8 cellular contexts compared by ENCODE assay signal in the genomic region with DNA sequence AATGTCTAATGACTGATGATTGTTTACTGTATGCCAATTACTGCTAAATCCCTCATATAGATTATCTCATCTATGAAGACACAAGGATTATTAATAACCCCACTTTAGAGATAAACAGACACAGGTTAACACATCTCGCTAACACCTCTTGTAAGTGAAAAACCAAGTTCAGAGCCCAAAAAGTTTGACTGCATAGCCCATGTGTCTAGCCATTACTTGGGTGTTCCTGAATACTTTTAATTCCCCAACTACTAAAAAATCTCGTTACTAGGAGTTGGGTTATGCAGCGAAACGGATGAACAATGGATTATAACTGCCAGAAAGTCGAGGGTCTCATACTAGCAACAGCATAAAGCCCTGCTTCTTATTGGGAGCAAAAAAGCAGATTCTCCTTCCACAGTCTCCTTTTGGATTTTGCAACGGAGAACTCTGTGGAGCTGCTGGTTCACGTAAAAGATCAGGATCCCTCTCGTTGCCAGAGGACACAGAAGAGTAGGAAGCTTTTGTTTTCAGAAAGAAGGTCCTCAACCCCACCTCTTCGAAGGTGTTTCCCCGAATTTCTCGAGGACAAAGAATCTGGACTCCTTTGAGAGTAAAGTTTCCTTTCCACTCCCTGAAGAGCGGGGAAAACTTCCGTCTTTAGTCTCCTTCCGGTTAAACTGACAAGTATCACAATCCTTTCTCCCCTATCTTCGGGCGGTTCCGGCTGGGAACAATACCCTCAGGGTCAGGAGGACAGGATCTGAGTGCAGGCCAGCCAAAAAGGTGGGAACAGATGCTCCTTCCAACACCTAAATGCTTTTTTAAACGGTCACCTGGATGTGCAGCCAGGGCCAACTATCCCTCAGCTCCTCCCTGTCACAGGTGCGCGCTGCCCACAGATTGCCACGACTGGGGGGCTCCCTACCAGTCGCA. TPM values are rescaled to one million over a fixed set of nuclear protein-coding genes. Genes with fewer than 3 reads are reported as not detected.
DNase-seq lines count a peak whose midpoint lies in the region; ATAC-seq and TF ChIP-seq lines count a peak whose summit lies in the region.

No MANE protein-coding gene starts in this region.

- intact Hi-C loops in PC-9 (cut with micrococcal nuclease; ENCODE audit: unreplicated experiment), result no loop called here

- TSS peak; percentile 63 for BruUV-seq in PC-9 (replicated peaks; lab: Mats Ljungman, UMichigan)

- peaks cover 69% of the 10 kb centered on the region for H3K79me2 ChIP-seq in PC-9 (ENCODE audit: low read depth)

- H3K9me3 ChIP-seq in PC-9 (ENCODE audit: insufficient read depth, low read depth), result no peaks in the 10 kb centered on the region; the same call in 1 of the 2 replicates

- H3K4me3 ChIP-seq in PC-9 (peak overlapping the region; percentile 96), kidney epithelial cell (ENCODE audit: low read depth, low read length) (peak overlapping the region; percentile 84)

- peak overlapping the region; percentile 89 for H3K4me2 ChIP-seq in PC-9

- H3F3A ChIP-seq in PC-9 (ENCODE audit: insufficient read depth, low read depth), result peaks cover 12% of the 10 kb centered on the region; the same call in 1 of the 2 replicates

- DNase-seq in DMS79 (lab: John Stamatoyannopoulos, UW), result peak; percentile 34
- DNase-seq in GM19238 (ENCODE audit: insufficient read length, low spot score), result peak; percentile 10
- peak in 1 of 2 experiments; percentile 19 for DNase-seq in PC-9
- DNase-seq in cerebellar cortex (ENCODE audit: low spot score), result peak; percentile 58
- DNase-seq in kidney epithelial cell (ENCODE audit: low read depth), result no peak
- DNase-seq in stimulated activated naive CD8-positive, alpha-beta T cell treated with anti-CD3 and anti-CD28 coated beads, Interleukin-15, Interleukin-2, amounts not matched to agents 100 U/mL and 50 U/mL, for 24 hours, result no peak
- no peak for DNase-seq in dedifferentiated amniotic fluid mesenchymal stem cell (ENCODE audit: extremely low spot score)

- H3K36me3 ChIP-seq in PC-9 (ENCODE audit: low read depth), result peaks cover 36% of the 10 kb centered on the region
- H3K36me3 ChIP-seq in kidney epithelial cell (ENCODE audit: control insufficient read depth, insufficient read depth, low read length), result no peaks in the 10 kb centered on the region

- no peaks in the 10 kb centered on the region for H3K9me2 ChIP-seq in PC-9 (ENCODE audit: insufficient read depth)

- TF ChIP-seq CTCF in PC-9 (conservative IDR thresholded peaks at IDR 0.05), result no peak
- no peak for TF ChIP-seq CTCF in kidney epithelial cell (IDR thresholded peaks at IDR 0.05; ENCODE audit: insufficient read depth, low read length, poor library complexity, severe bottlenecking)

- peaks cover 21% of the 10 kb centered on the region for H3K4me1 ChIP-seq in PC-9 (replicated peaks; ENCODE audit: insufficient read depth)

- H3K27me3 ChIP-seq in PC-9 (ENCODE audit: insufficient read depth, low read depth) (no peaks in the 10 kb centered on the region), kidney epithelial cell (ENCODE audit: control insufficient read depth, insufficient read depth, low read length) (no peaks in the 10 kb centered on the region)

- H4K20me1 ChIP-seq in PC-9 (ENCODE audit: insufficient read depth), result no peaks in the 10 kb centered on the region

- peak overlapping the region; percentile 84 for H2AFZ ChIP-seq in PC-9

- peak overlapping the region; percentile 82 for H3K27ac ChIP-seq in PC-9

- peak; percentile 12 for ATAC-seq in HG03196 (IDR thresholded peaks at IDR 0.05; ENCODE audit: unreplicated experiment)
- ATAC-seq in stimulated activated naive CD8-positive, alpha-beta T cell treated with anti-CD3 and anti-CD28 coated beads, Interleukin-15, Interleukin-2, amounts not matched to agents 100 U/mL and 50 U/mL, for 24 hours, result peak; percentile 8

- CTCF ChIA-PET in PC-9 (lab: Charles Lee), result interaction anchor here (0.6 to 1.2 kb wide), 3 partner anchors 43 to 832 kb away, joined by 3 to 10 read pairs (median 6); partner anchors contain the start of gene EIF4G2

- POLR2A ChIA-PET in PC-9 (lab: Charles Lee; ENCODE audit: unreplicated experiment), result interaction anchor here (0.6 to 0.7 kb wide), 3 partner anchors 18 to 987 kb away, joined by 4 to 6 read pairs (median 5); no protein-coding TSS in a partner anchor

RNA-seq across cellular contexts. Expression of gene ZBED5, which starts 0.9 kb away (rescaled TPM):
- total RNA-seq in PC-9 (2021), result 14.7 and 21.5 TPM in 2 replicates
- total RNA-seq in kidney epithelial cell, result 29.0 and 31.0 TPM in 2 replicates

RNA-seq across cellular contexts. Expression of gene EIF4G2, which starts 48.2 kb away (rescaled TPM):
- total RNA-seq in PC-9 (2021) (353 and 439 TPM in 2 replicates), kidney epithelial cell (810 and 813 TPM in 2 replicates)

Comparison
In these comparisons a context has a peak if more than half of its experiments do, and no peak if none do; other contexts are left out.
1. DNase-seq: peak in DMS79 (single experiment), GM19238 (single experiment) and cerebellar cortex (single experiment); none in kidney epithelial cell (single experiment), stimulated activated naive CD8-positive, alpha-beta T cell treated with anti-CD3 and anti-CD28 coated beads, Interleukin-15, Interleukin-2, amounts not matched to agents 100 U/mL and 50 U/mL, for 24 hours (single experiment) and dedifferentiated amniotic fluid mesenchymal stem cell (single experiment).